Comparison of ENCODE assay signal across 1 cellular context in the genomic region with DNA sequence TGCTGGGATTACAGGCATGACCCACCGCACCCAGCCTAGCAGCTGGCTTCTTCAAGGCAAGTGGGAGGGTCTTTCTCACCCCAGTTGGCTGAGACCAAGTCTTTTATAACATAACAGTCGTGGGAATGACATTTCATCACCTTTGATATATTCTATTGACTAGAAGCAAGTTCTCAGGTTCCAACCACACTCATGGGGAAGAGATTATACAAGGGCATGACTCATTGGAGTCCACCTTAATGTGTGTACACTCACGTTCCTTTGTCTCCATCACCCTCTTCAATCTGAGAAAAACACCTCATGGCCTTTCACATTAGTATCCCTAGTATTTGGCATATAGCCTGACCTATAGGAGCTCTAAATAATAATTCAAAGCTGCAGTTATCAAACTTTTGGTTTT.
A peak's percentile ranks its signal among the peaks of the same experiment; 100 is the strongest.
TF ChIP-seq lines count a peak whose summit lies in the region.

No MANE protein-coding gene starts in this region.

TF ChIP-seq in HepG2, 621 proteins besides CTCF, POLR2A, EP300 and RAD21 (continued from another document):
- TF ChIP-seq, protein P1, sequence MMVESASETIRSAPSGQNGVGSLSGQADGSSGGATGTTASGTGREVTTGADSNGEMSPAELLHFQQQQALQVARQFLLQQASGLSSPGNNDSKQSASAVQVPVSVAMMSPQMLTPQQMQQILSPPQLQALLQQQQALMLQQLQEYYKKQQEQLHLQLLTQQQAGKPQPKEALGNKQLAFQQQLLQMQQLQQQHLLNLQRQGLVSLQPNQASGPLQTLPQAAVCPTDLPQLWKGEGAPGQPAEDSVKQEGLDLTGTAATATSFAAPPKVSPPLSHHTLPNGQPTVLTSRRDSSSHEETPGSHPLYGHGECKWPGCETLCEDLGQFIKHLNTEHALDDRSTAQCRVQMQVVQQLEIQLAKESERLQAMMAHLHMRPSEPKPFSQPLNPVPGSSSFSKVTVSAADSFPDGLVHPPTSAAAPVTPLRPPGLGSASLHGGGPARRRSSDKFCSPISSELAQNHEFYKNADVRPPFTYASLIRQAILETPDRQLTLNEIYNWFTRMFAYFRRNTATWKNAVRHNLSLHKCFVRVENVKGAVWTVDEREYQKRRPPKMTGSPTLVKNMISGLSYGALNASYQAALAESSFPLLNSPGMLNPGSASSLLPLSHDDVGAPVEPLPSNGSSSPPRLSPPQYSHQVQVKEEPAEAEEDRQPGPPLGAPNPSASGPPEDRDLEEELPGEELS (CRISPR knock-in tag; IDR thresholded peaks at IDR 0.05), result no peak
- TF ChIP-seq RBFOX2 (IDR thresholded peaks at IDR 0.05; ENCODE audit: low read depth, low read length) (no peak), GFI1 (CRISPR knock-in tag; IDR thresholded peaks at IDR 0.05; ENCODE audit: borderline replicate concordance) (no peak), SMAD9 (CRISPR knock-in tag; IDR thresholded peaks at IDR 0.05) (no peak), SP4 (CRISPR knock-in tag; IDR thresholded peaks at IDR 0.05) (no peak), FOSL2 (CRISPR knock-in tag; IDR thresholded peaks at IDR 0.05) (peak; percentile 64), NFKB2 (CRISPR knock-in tag; IDR thresholded peaks at IDR 0.05; ENCODE audit: borderline replicate concordance) (no peak), HMG20A (CRISPR knock-in tag; IDR thresholded peaks at IDR 0.05; ENCODE audit: borderline replicate concordance) (no peak), ARID2 (CRISPR knock-in tag; IDR thresholded peaks at IDR 0.05; ENCODE audit: borderline replicate concordance) (no peak), MAF1 (CRISPR knock-in tag; IDR thresholded peaks at IDR 0.05; ENCODE audit: borderline replicate concordance) (no peak), PAF1 (CRISPR knock-in tag; IDR thresholded peaks at IDR 0.05) (no peak), BHLHE40 (IDR thresholded peaks at IDR 0.05; ENCODE audit: low read length) (peak; percentile 86)
- TF ChIP-seq, protein P2, sequence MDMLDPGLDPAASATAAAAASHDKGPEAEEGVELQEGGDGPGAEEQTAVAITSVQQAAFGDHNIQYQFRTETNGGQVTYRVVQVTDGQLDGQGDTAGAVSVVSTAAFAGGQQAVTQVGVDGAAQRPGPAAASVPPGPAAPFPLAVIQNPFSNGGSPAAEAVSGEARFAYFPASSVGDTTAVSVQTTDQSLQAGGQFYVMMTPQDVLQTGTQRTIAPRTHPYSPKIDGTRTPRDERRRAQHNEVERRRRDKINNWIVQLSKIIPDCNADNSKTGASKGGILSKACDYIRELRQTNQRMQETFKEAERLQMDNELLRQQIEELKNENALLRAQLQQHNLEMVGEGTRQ (IDR thresholded peaks at IDR 0.05; ENCODE audit: low read depth, low read length), result no peak
- TF ChIP-seq, protein P2 (CRISPR knock-in tag; IDR thresholded peaks at IDR 0.05; ENCODE audit: borderline replicate concordance), result no peak
- TF ChIP-seq, protein P3, sequence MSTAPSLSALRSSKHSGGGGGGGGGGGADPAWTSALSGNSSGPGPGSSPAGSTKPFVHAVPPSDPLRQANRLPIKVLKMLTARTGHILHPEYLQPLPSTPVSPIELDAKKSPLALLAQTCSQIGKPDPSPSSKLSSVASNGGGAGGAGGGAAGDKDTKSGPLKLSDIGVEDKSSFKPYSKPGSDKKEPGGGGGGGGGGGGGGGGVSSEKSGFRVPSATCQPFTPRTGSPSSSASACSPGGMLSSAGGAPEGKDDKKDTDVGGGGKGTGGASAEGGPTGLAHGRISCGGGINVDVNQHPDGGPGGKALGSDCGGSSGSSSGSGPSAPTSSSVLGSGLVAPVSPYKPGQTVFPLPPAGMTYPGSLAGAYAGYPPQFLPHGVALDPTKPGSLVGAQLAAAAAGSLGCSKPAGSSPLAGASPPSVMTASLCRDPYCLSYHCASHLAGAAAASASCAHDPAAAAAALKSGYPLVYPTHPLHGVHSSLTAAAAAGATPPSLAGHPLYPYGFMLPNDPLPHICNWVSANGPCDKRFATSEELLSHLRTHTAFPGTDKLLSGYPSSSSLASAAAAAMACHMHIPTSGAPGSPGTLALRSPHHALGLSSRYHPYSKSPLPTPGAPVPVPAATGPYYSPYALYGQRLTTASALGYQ (CRISPR knock-in tag; IDR thresholded peaks at IDR 0.05), result no peak
- TF ChIP-seq, protein P4, sequence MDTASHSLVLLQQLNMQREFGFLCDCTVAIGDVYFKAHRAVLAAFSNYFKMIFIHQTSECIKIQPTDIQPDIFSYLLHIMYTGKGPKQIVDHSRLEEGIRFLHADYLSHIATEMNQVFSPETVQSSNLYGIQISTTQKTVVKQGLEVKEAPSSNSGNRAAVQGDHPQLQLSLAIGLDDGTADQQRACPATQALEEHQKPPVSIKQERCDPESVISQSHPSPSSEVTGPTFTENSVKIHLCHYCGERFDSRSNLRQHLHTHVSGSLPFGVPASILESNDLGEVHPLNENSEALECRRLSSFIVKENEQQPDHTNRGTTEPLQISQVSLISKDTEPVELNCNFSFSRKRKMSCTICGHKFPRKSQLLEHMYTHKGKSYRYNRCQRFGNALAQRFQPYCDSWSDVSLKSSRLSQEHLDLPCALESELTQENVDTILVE (CRISPR knock-in tag; IDR thresholded peaks at IDR 0.05), result no peak
